In genomic region chr1:25580933-25581332, GRCh38 we compare ENCODE assay signal across 17 cellular contexts.
DNase-seq lines count a peak whose midpoint lies in the region; ATAC-seq lines count a peak whose summit lies in the region.
"Had no signal": no experiment of that assay in that cellular context is flagged by ENCODE, and none has a peak within 500 bp of the region (broad histone marks: within the 10 kb centered on the region; RNA-seq: fewer than 3 reads in every experiment).

No MANE protein-coding gene starts in this region.

- DNase-seq in NCI-H82 (lab: John Stamatoyannopoulos, UW) (peak; percentile 60), NCI-H82 treated with DMSO at 0.1 percent for 48 hours (lab: John Stamatoyannopoulos, UW; ENCODE audit: unreplicated experiment) (no peak), OCI-M1 (lab: John Stamatoyannopoulos, UW) (peak; percentile 20), iPS-NIHi7 (ENCODE audit: extremely low spot score) (peak; percentile 63)
- no peak for DNase-seq in stimulated activated naive B cell treated with anti-CD40 and anti-IgM and Interleukin-4, amounts not matched to agents 10 μg/mL and 1 μg/mL and 100 μg/mL, for 72 hours
- DNase-seq in activated naive CD8-positive, alpha-beta T cell treated with anti-CD3 and anti-CD28 coated beads, Interleukin-2, amount 50 U/mL, for 24 hours, result no peak
- DNase-seq: activated B cell treated with CpG ODN at 0.5 μM for 24 hours; activated CD8-positive, alpha-beta T cell treated with anti-CD3 and anti-CD28 coated beads, Interleukin-2, amount 10 ng/mL, durations not matched to agents 7 days and 5 days; activated T-cell treated with anti-CD3 and anti-CD28 coated beads, Interleukin-2, amount 50 U/mL, for 4 hours; effector CD8-positive, alpha-beta T cell; esophagus squamous epithelium; glutamatergic neuron; naive thymus-derived CD8-positive, alpha-beta T cell; NCI-H1436; NCI-H2227 treated with DMSO at 0.1 percent for 48 hours had no signal

- ATAC-seq in stimulated activated naive B cell treated with anti-CD40 and anti-IgM and Interleukin-4, amounts not matched to agents 10 μg/mL and 1 μg/mL and 100 μg/mL, for 72 hours (replicated peaks), result peak; percentile 22 to 24
- ATAC-seq in HG02840 (IDR thresholded peaks at IDR 0.05; ENCODE audit: low FRiP score, unreplicated experiment) (no peak), HG02763 (IDR thresholded peaks at IDR 0.05; ENCODE audit: unreplicated experiment) (no peak)
- no peak for ATAC-seq in activated naive CD8-positive, alpha-beta T cell treated with anti-CD3 and anti-CD28 coated beads, Interleukin-2, amount 50 U/mL, for 24 hours
- ATAC-seq: activated CD8-positive, alpha-beta T cell treated with anti-CD3 and anti-CD28 coated beads, Interleukin-2, amount 10 ng/mL, durations not matched to agents 7 days and 5 days; activated T-cell treated with anti-CD3 and anti-CD28 coated beads, Interleukin-2, amount 50 U/mL, for 4 hours; naive thymus-derived CD8-positive, alpha-beta T cell had no signal

- no peaks in the 10 kb centered on the region for H3K27me3 Mint-ChIP-seq in stimulated activated naive B cell treated with anti-CD40 and anti-IgM and Interleukin-4, amounts not matched to agents 10 μg/mL and 1 μg/mL and 100 μg/mL, for 72 hours
- no peaks in the 10 kb centered on the region for H3K27me3 Mint-ChIP-seq in activated naive CD8-positive, alpha-beta T cell treated with anti-CD3 and anti-CD28 coated beads, Interleukin-2, amount 50 U/mL, for 24 hours
- H3K27me3 Mint-ChIP-seq: activated B cell treated with CpG ODN at 0.5 μM for 24 hours; naive thymus-derived CD8-positive, alpha-beta T cell had no signal

- no peak overlapping the region for H3K4me3 Mint-ChIP-seq in stimulated activated naive B cell treated with anti-CD40 and anti-IgM and Interleukin-4, amounts not matched to agents 10 μg/mL and 1 μg/mL and 100 μg/mL, for 72 hours
- no peak overlapping the region for H3K4me3 Mint-ChIP-seq in activated naive CD8-positive, alpha-beta T cell treated with anti-CD3 and anti-CD28 coated beads, Interleukin-2, amount 50 U/mL, for 24 hours
- H3K4me3 Mint-ChIP-seq: activated B cell treated with CpG ODN at 0.5 μM for 24 hours; activated CD8-positive, alpha-beta T cell treated with anti-CD3 and anti-CD28 coated beads, Interleukin-2, amount 10 ng/mL, durations not matched to agents 7 days and 5 days; activated T-cell treated with anti-CD3 and anti-CD28 coated beads, Interleukin-2, amount 50 U/mL, for 4 hours; naive thymus-derived CD8-positive, alpha-beta T cell had no signal

- peaks cover 16 to 28% of the 10 kb centered on the region in 2 donors for H3K4me1 Mint-ChIP-seq in stimulated activated naive B cell treated with anti-CD40 and anti-IgM and Interleukin-4, amounts not matched to agents 10 μg/mL and 1 μg/mL and 100 μg/mL, for 72 hours
- peaks cover 4% of the 10 kb centered on the region for H3K4me1 Mint-ChIP-seq in activated naive CD8-positive, alpha-beta T cell treated with anti-CD3 and anti-CD28 coated beads, Interleukin-2, amount 50 U/mL, for 24 hours

- H3K27ac Mint-ChIP-seq in stimulated activated naive B cell treated with anti-CD40 and anti-IgM and Interleukin-4, amounts not matched to agents 10 μg/mL and 1 μg/mL and 100 μg/mL, for 72 hours, result no peak overlapping the region
- no peak overlapping the region for H3K27ac Mint-ChIP-seq in activated naive CD8-positive, alpha-beta T cell treated with anti-CD3 and anti-CD28 coated beads, Interleukin-2, amount 50 U/mL, for 24 hours
- H3K27ac Mint-ChIP-seq: activated B cell treated with CpG ODN at 0.5 μM for 24 hours; activated CD8-positive, alpha-beta T cell treated with anti-CD3 and anti-CD28 coated beads, Interleukin-2, amount 10 ng/mL, durations not matched to agents 7 days and 5 days had no signal

- no peaks in the 10 kb centered on the region for H3K9me3 Mint-ChIP-seq in stimulated activated naive B cell treated with anti-CD40 and anti-IgM and Interleukin-4, amounts not matched to agents 10 μg/mL and 1 μg/mL and 100 μg/mL, for 72 hours
- no peaks in the 10 kb centered on the region for H3K9me3 Mint-ChIP-seq in activated naive CD8-positive, alpha-beta T cell treated with anti-CD3 and anti-CD28 coated beads, Interleukin-2, amount 50 U/mL, for 24 hours
- H3K9me3 Mint-ChIP-seq: activated T-cell treated with anti-CD3 and anti-CD28 coated beads, Interleukin-2, amount 50 U/mL, for 4 hours; naive thymus-derived CD8-positive, alpha-beta T cell had no signal

- no peaks in the 10 kb centered on the region for H3K36me3 Mint-ChIP-seq in stimulated activated naive B cell treated with anti-CD40 and anti-IgM and Interleukin-4, amounts not matched to agents 10 μg/mL and 1 μg/mL and 100 μg/mL, for 72 hours
- H3K36me3 Mint-ChIP-seq in activated naive CD8-positive, alpha-beta T cell treated with anti-CD3 and anti-CD28 coated beads, Interleukin-2, amount 50 U/mL, for 24 hours (ENCODE audit: low read depth), result no peaks in the 10 kb centered on the region
- H3K36me3 Mint-ChIP-seq: naive thymus-derived CD8-positive, alpha-beta T cell had no signal

Comparison
In these comparisons a context has a peak if more than half of its experiments do, and no peak if none do; other contexts are left out.
1. DNase-seq: peak in NCI-H82 (single experiment), OCI-M1 (single experiment) and iPS-NIHi7 (single experiment); none in NCI-H82 treated with DMSO at 0.1 percent for 48 hours (single experiment), stimulated activated naive B cell treated with anti-CD40 and anti-IgM and Interleukin-4, amounts not matched to agents 10 μg/mL and 1 μg/mL and 100 μg/mL, for 72 hours (single experiment) and activated naive CD8-positive, alpha-beta T cell treated with anti-CD3 and anti-CD28 coated beads, Interleukin-2, amount 50 U/mL, for 24 hours (single experiment).
2. ATAC-seq: peak in stimulated activated naive B cell treated with anti-CD40 and anti-IgM and Interleukin-4, amounts not matched to agents 10 μg/mL and 1 μg/mL and 100 μg/mL, for 72 hours (2 of 2); none in HG02840 (single experiment), HG02763 (single experiment) and activated naive CD8-positive, alpha-beta T cell treated with anti-CD3 and anti-CD28 coated beads, Interleukin-2, amount 50 U/mL, for 24 hours (single experiment).